8 cellular contexts compared by ENCODE assay signal in genomic region chr2:207423886-207424285, GRCh38.
A peak's percentile ranks its signal among the peaks of the same experiment; 100 is the strongest.
DNase-seq lines count a peak whose midpoint lies in the region; ATAC-seq and TF ChIP-seq lines count a peak whose summit lies in the region.

No MANE protein-coding gene starts in this region.

- H3K4me1 ChIP-seq in A673 (ENCODE audit: insufficient read depth, low read length, poor library complexity, severe bottlenecking): no peaks in the 10 kb centered on the region

- DNase-seq in GM12864 (ENCODE audit: low read depth) (peak; percentile 77), RWPE1 (ENCODE audit: low spot score) (no peak), germinal center (ENCODE audit: low spot score) (no peak), A673 (ENCODE audit: low spot score) (no peak)
- DNase-seq in Jurkat, Clone E6-1 (ENCODE audit: low read depth, low spot score): peak; percentile 74
- peak; percentile 44 for DNase-seq in activated T-helper 2 cell treated with anti-CD3 and anti-CD28 coated beads, Interferon-gamma antibody, Interleukin-2, Interleukin-4, amounts not matched to agents 10 μg/mL and 5 μg/mL and 100 μg/mL, durations not matched to agents 14 hours and 24 hours and 36 hours (ENCODE audit: low spot score)
- DNase-seq in stimulated activated CD8-positive, alpha-beta memory T cell treated with anti-CD3 and anti-CD28 coated beads, Interleukin-15, amount 100 ng/mL, for 4 hours (ENCODE audit: low read depth in 2 of 2): peak; percentile 12 to 13

- H3K27me3 ChIP-seq in A673 (replicated peaks; ENCODE audit: insufficient read depth, low read depth, low read length, poor library complexity): peaks cover 5% of the 10 kb centered on the region

- intact Hi-C loops in activated T-helper 2 cell treated with anti-CD3 and anti-CD28 coated beads, Interferon-gamma antibody, Interleukin-2, Interleukin-4, amounts not matched to agents 10 μg/mL and 5 μg/mL and 100 μg/mL, durations not matched to agents 14 hours and 24 hours and 36 hours (cut with micrococcal nuclease): no loop called here
- intact Hi-C loops in A673 (cut with micrococcal nuclease; ENCODE audit: unreplicated experiment): no loop called here

- H3K9me3 ChIP-seq in A673 (ENCODE audit: low read depth, low read length, poor library complexity, severe bottlenecking): no peaks in the 10 kb centered on the region

- H3K4me3 ChIP-seq in GM12864 (ENCODE audit: low read depth, low read length) (no peak overlapping the region), A673 (ENCODE audit: low read depth, low read length, poor library complexity, severe bottlenecking) (no peak overlapping the region)
- no peak overlapping the region for H3K4me3 ChIP-seq in Jurkat, Clone E6-1 (ENCODE audit: low read length)

- H3K36me3 Mint-ChIP-seq in activated T-helper 2 cell treated with anti-CD3 and anti-CD28 coated beads, Interferon-gamma antibody, Interleukin-2, Interleukin-4, amounts not matched to agents 10 μg/mL and 5 μg/mL and 100 μg/mL, durations not matched to agents 14 hours and 24 hours and 36 hours (ENCODE audit: low read depth): peaks cover 13% of the 10 kb centered on the region

- POLR2A ChIA-PET in RWPE1 (lab: Yijun Ruan, JAX; ENCODE audit: low non-redundant PET): no interaction called here
- POLR2A ChIA-PET in A673 (lab: Charles Lee; ENCODE audit: low non-redundant PET): no interaction called here

- no peaks in the 10 kb centered on the region for H3K27me3 Mint-ChIP-seq in activated T-helper 2 cell treated with anti-CD3 and anti-CD28 coated beads, Interferon-gamma antibody, Interleukin-2, Interleukin-4, amounts not matched to agents 10 μg/mL and 5 μg/mL and 100 μg/mL, durations not matched to agents 14 hours and 24 hours and 36 hours (ENCODE audit: low read depth)

- H3K4me3 Mint-ChIP-seq in activated T-helper 2 cell treated with anti-CD3 and anti-CD28 coated beads, Interferon-gamma antibody, Interleukin-2, Interleukin-4, amounts not matched to agents 10 μg/mL and 5 μg/mL and 100 μg/mL, durations not matched to agents 14 hours and 24 hours and 36 hours (ENCODE audit: low read depth): no peak overlapping the region

- H3K36me3 ChIP-seq in A673 (ENCODE audit: insufficient read depth, low read length, poor library complexity, severe bottlenecking): no peaks in the 10 kb centered on the region

- H3K27ac ChIP-seq in RWPE1: no peak overlapping the region
- H3K27ac ChIP-seq in A673 (ENCODE audit: low read depth, low read length, poor library complexity, severe bottlenecking): no peak overlapping the region

- TF ChIP-seq CTCF in GM12864 (IDR thresholded peaks at IDR 0.05; ENCODE audit: low read depth, low read length, missing control alignments): no peak
- TF ChIP-seq CTCF in RWPE1 (conservative IDR thresholded peaks at IDR 0.05; ENCODE audit: low read depth): no peak
- TF ChIP-seq CTCF in A673 (conservative IDR thresholded peaks at IDR 0.05; ENCODE audit: low read depth, low read length): no peak

- no TSS peak for BruUV-seq in A673 (replicated peaks; lab: Mats Ljungman, UMichigan)

- H3K27ac Mint-ChIP-seq in activated T-helper 2 cell treated with anti-CD3 and anti-CD28 coated beads, Interferon-gamma antibody, Interleukin-2, Interleukin-4, amounts not matched to agents 10 μg/mL and 5 μg/mL and 100 μg/mL, durations not matched to agents 14 hours and 24 hours and 36 hours: no peak overlapping the region

- peak; percentile 92 for ATAC-seq in GM21576 (IDR thresholded peaks at IDR 0.05; ENCODE audit: unreplicated experiment)

- CTCF ChIA-PET in RWPE1 (lab: Yijun Ruan, JAX): interaction anchor here (1.0 kb wide), 1 partner anchor 11 kb away, joined by 4 read pairs; no protein-coding TSS in a partner anchor
- CTCF ChIA-PET in A673 (lab: Charles Lee): no interaction called here

- H3K9me3 Mint-ChIP-seq in activated T-helper 2 cell treated with anti-CD3 and anti-CD28 coated beads, Interferon-gamma antibody, Interleukin-2, Interleukin-4, amounts not matched to agents 10 μg/mL and 5 μg/mL and 100 μg/mL, durations not matched to agents 14 hours and 24 hours and 36 hours: peaks cover 32% of the 10 kb centered on the region

- peaks cover 17% of the 10 kb centered on the region for H3K4me1 Mint-ChIP-seq in activated T-helper 2 cell treated with anti-CD3 and anti-CD28 coated beads, Interferon-gamma antibody, Interleukin-2, Interleukin-4, amounts not matched to agents 10 μg/mL and 5 μg/mL and 100 μg/mL, durations not matched to agents 14 hours and 24 hours and 36 hours (ENCODE audit: low read depth)

Comparison
In these comparisons a context has a peak if more than half of its experiments do, and no peak if none do; other contexts are left out.
1. DNase-seq: peak in GM12864 (single experiment), Jurkat, Clone E6-1 (single experiment), activated T-helper 2 cell treated with anti-CD3 and anti-CD28 coated beads, Interferon-gamma antibody, Interleukin-2, Interleukin-4, amounts not matched to agents 10 μg/mL and 5 μg/mL and 100 μg/mL, durations not matched to agents 14 hours and 24 hours and 36 hours (single experiment) and stimulated activated CD8-positive, alpha-beta memory T cell treated with anti-CD3 and anti-CD28 coated beads, Interleukin-15, amount 100 ng/mL, for 4 hours (2 of 2); none in RWPE1 (single experiment), germinal center (single experiment) and A673 (single experiment).